28 cellular contexts compared by ENCODE assay signal in the genomic region with DNA sequence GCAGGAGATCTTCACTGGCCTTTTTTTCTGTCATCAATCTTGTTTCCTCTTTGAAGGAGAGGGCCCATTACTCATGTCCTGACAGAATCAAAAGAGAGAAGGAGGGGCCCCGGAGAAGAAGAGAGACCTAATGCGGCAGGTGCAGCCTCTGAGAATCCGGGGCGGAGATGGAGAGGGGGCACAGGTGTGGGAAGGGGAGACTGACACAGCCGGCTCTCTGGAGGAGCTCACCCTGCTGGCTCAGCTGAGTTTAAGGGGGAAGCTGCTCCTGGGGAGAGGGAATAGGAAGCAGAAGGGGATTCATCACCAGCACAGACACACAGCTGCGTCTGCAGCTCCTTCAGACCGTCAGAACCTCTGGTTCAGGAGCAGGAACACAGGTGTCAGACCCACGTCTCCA.
DNase-seq lines count a peak whose midpoint lies in the region; TF ChIP-seq lines count a peak whose summit lies in the region.
"Had no signal": no experiment of that assay in that cellular context is flagged by ENCODE, and none has a peak within 500 bp of the region (broad histone marks: within the 10 kb centered on the region; RNA-seq: fewer than 3 reads in every experiment).

No MANE protein-coding gene starts in this region.

- peaks cover 47% of the 10 kb centered on the region for H3K4me1 Mint-ChIP-seq in nephron
- H3K4me1 Mint-ChIP-seq: activated B cell treated with CpG ODN at 0.5 μM for 24 hours, CD14-positive monocyte, immature natural killer cell had no signal

- no peak overlapping the region for H4K5ac ChIP-seq in mesendoderm (ENCODE audit: low read length)

- peak overlapping the region in 1 of 3 experiments; percentile 6 for H3K4me3 Mint-ChIP-seq in nephron
- H3K4me3 Mint-ChIP-seq: activated B cell treated with CpG ODN at 0.5 μM for 24 hours; activated T-helper 17 cell treated with anti-CD3 and anti-CD28 coated beads, Interleukin-2, amount 50 U/mL, for 72 hours; CD14-positive monocyte; immature natural killer cell; natural killer cell treated with Interleukin-12 subunit alpha and Interleukin-12 subunit beta and Interleukin-15 and Interleukin-18, amount 100 ng/mL, for 72 hours had no signal

- no peaks in the 10 kb centered on the region for H3K79me1 ChIP-seq in mesendoderm (ENCODE audit: low read length)

- H2BK120ac ChIP-seq in mesendoderm (ENCODE audit: low read depth, low read length): no peak overlapping the region

- H3K23ac ChIP-seq in mesendoderm (ENCODE audit: low read length): no peak overlapping the region

- DNase-seq in H7: peak; percentile 29
- peak; percentile 48 for DNase-seq in NCI-H1105 treated with DMSO at 0.1 percent for 48 hours (lab: John Stamatoyannopoulos, UW)
- peak; percentile 4 for DNase-seq in NCI-H510A (lab: John Stamatoyannopoulos, UW)
- no peak for DNase-seq in NCI-H1694 treated with DMSO at 0.1 percent for 48 hours (lab: John Stamatoyannopoulos, UW)
- DNase-seq in mesendoderm: no peak
- DNase-seq in HEK293T (ENCODE audit: extremely low spot score): no peak
- DNase-seq: activated B cell treated with CpG ODN at 0.5 μM for 24 hours; activated CD4-positive, alpha-beta T cell treated with anti-CD3 and anti-CD28 coated beads, Interleukin-2, amount 50 U/mL, for 48 hours; activated CD8-positive, alpha-beta memory T cell treated with anti-CD3 and anti-CD28 coated beads, Interleukin-2, amount 50 U/mL, for 4 hours; aorta; esophagus squamous epithelium; gastrocnemius medialis; immature natural killer cell; left ventricle myocardium inferior; MG63; NCI-H2029; NCI-H774; sigmoid colon; stimulated activated naive CD8-positive, alpha-beta T cell treated with anti-CD3 and anti-CD28 coated beads, Interleukin-15, Interleukin-2, amounts not matched to agents 100 U/mL and 50 U/mL, for 24 hours; SW 1271; T1000 had no signal

- H2BK5ac ChIP-seq in mesendoderm (ENCODE audit: low read length): no peak overlapping the region

- no peak for TF ChIP-seq CTCF in nephron (IDR thresholded peaks at IDR 0.05; ENCODE audit: unreplicated experiment in 3 of 3)

- peaks cover 34% of the 10 kb centered on the region for H3K27me3 Mint-ChIP-seq in nephron (ENCODE audit: low read depth)

- no peak overlapping the region for H2BK15ac ChIP-seq in mesendoderm (replicated peaks; ENCODE audit: low read depth)

- H3K4me3 ChIP-seq in H7 (ENCODE audit: insufficient read depth, low read depth, low read length) (no peak overlapping the region), mesendoderm (ENCODE audit: low read length) (no peak overlapping the region)
- H3K4me3 ChIP-seq: esophagus squamous epithelium, gastrocnemius medialis, hepatocyte, K562, left ventricle myocardium inferior, MG63, sigmoid colon had no signal

- WGBS in mesendoderm (ENCODE audit: extremely low coverage, insufficient coverage, low lambda C conversion rate): no CpG with 5 or more reads among the region's 8 CpGs

- H3K56ac ChIP-seq in mesendoderm (ENCODE audit: low read length): no peak overlapping the region

- H3K4ac ChIP-seq in mesendoderm (ENCODE audit: low read depth, low read length): no peak overlapping the region

- no peak overlapping the region for H2AK5ac ChIP-seq in mesendoderm (ENCODE audit: low read length)

- no peaks in the 10 kb centered on the region for H3K36me3 Mint-ChIP-seq in nephron (ENCODE audit: low read depth)
- H3K36me3 Mint-ChIP-seq: CD14-positive monocyte; natural killer cell treated with Interleukin-12 subunit alpha and Interleukin-12 subunit beta and Interleukin-15 and Interleukin-18, amount 100 ng/mL, for 72 hours had no signal

- H3K27ac Mint-ChIP-seq in nephron: peak overlapping the region; percentile 86 to 96 (median 93)
- H3K27ac Mint-ChIP-seq: activated B cell treated with CpG ODN at 0.5 μM for 24 hours; activated naive CD4-positive, alpha-beta T cell treated with anti-CD3 and anti-CD28 coated beads, Interleukin-2, amount 50 U/mL, for 72 hours; activated T-helper 17 cell treated with anti-CD3 and anti-CD28 coated beads, Interleukin-2, amount 50 U/mL, for 72 hours; CD14-positive monocyte; immature natural killer cell; natural killer cell treated with Interleukin-12 subunit alpha and Interleukin-12 subunit beta and Interleukin-15 and Interleukin-18, amount 100 ng/mL, for 72 hours had no signal

- H3K79me2 ChIP-seq in mesendoderm (ENCODE audit: control insufficient read depth, insufficient read depth, low read length): no peaks in the 10 kb centered on the region
- H3K79me2 ChIP-seq: hepatocyte had no signal

- CTCF ChIA-PET in HEK293T (lab: Yijun Ruan, JAX): interaction anchor here (0.6 kb wide), 1 partner anchor 39 kb away, joined by 3 read pairs; no protein-coding TSS in a partner anchor

- H3K36me3 ChIP-seq in H7 (replicated peaks; ENCODE audit: control insufficient read depth, insufficient read depth, low read length): no peaks in the 10 kb centered on the region
- H3K36me3 ChIP-seq in mesendoderm (ENCODE audit: control insufficient read depth, insufficient read depth, low read length): no peaks in the 10 kb centered on the region
- H3K36me3 ChIP-seq: esophagus squamous epithelium, gastrocnemius medialis, left ventricle myocardium inferior, MG63, sigmoid colon had no signal

- H3K18ac ChIP-seq in mesendoderm (ENCODE audit: low read length): no peak overlapping the region

- H3K4me2 ChIP-seq in mesendoderm (ENCODE audit: low read length): no peak overlapping the region
- H3K4me2 ChIP-seq: hepatocyte had no signal

- no peaks in the 10 kb centered on the region for H3K27me3 ChIP-seq in H7 (ENCODE audit: control insufficient read depth, insufficient read depth, low read length)
- H3K27me3 ChIP-seq in mesendoderm (ENCODE audit: insufficient read depth, low read length, poor library complexity): no peaks in the 10 kb centered on the region
- H3K27me3 ChIP-seq: gastrocnemius medialis, hepatocyte, MG63, sigmoid colon had no signal

- no peaks in the 10 kb centered on the region for H3K4me1 ChIP-seq in mesendoderm (ENCODE audit: control insufficient read depth, low read depth, low read length)
- H3K4me1 ChIP-seq: esophagus squamous epithelium, gastrocnemius medialis, left ventricle myocardium inferior had no signal

- H3K9ac ChIP-seq in mesendoderm (ENCODE audit: low read length): no peak overlapping the region

- H3K27ac ChIP-seq in mesendoderm (ENCODE audit: low read depth, low read length): no peak overlapping the region
- H3K27ac ChIP-seq: esophagus squamous epithelium, gastrocnemius medialis, hepatocyte, left ventricle myocardium inferior, sigmoid colon had no signal

- peaks cover 7% of the 10 kb centered on the region for H3K9me3 Mint-ChIP-seq in nephron

- no peak overlapping the region for H4K8ac ChIP-seq in mesendoderm (ENCODE audit: low read depth, low read length)

- POLR2A ChIA-PET in HEK293T (lab: Yijun Ruan, JAX): no interaction called here

TF ChIP-seq in HEK293T, 16 proteins besides CTCF, POLR2A, EP300 and RAD21:
- TF ChIP-seq SUZ12 (IDR thresholded peaks at IDR 0.05) (no peak), ZNF384 (IDR thresholded peaks at IDR 0.05) (no peak), FOXM1 (IDR thresholded peaks at IDR 0.05; ENCODE audit: borderline replicate concordance) (no peak), PKNOX1 (IDR thresholded peaks at IDR 0.05) (no peak), TARDBP (IDR thresholded peaks at IDR 0.05) (no peak), L3MBTL2 (conservative IDR thresholded peaks at IDR 0.05) (no peak), FOXK2 (IDR thresholded peaks at IDR 0.05) (no peak), FOXA1 (IDR thresholded peaks at IDR 0.05) (no peak), ARNT (IDR thresholded peaks at IDR 0.05) (no peak), ELF4 (IDR thresholded peaks at IDR 0.05) (no peak), NFRKB (IDR thresholded peaks at IDR 0.05) (no peak), HDGF (IDR thresholded peaks at IDR 0.05; ENCODE audit: borderline replicate concordance) (no peak)

Comparison
In these comparisons a context has a peak if more than half of its experiments do, and no peak if none do; other contexts are left out.
1. DNase-seq: peak in H7 (single experiment), NCI-H1105 treated with DMSO at 0.1 percent for 48 hours (single experiment) and NCI-H510A (single experiment); none in NCI-H1694 treated with DMSO at 0.1 percent for 48 hours (single experiment), mesendoderm (single experiment) and HEK293T (single experiment).